In genomic region chr6:6771224-6771915, GRCh38 we compare ENCODE assay signal across 2 cellular contexts.
TF ChIP-seq lines count a peak whose summit lies in the region.

No MANE protein-coding gene starts in this region.

TF ChIP-seq in IMR-90, 13 proteins besides CTCF, POLR2A, EP300 and RAD21 (continued from another document):
- TF ChIP-seq CHD1 (IDR thresholded peaks at IDR 0.05; ENCODE audit: low read depth, low read length) (no peak), NFE2L2 (IDR thresholded peaks at IDR 0.05; ENCODE audit: low read depth, low read length) (no peak), FOS (IDR thresholded peaks at IDR 0.05; ENCODE audit: low read depth, low read length) (no peak), MXI1 (IDR thresholded peaks at IDR 0.05; ENCODE audit: borderline replicate concordance, low read depth, low read length) (no peak)

TF ChIP-seq in K562, 482 proteins besides CTCF, POLR2A, EP300 and RAD21 (continued from another document):
- TF ChIP-seq ZNF592 (IDR thresholded peaks at IDR 0.05), result no peak
